In the genomic region with DNA sequence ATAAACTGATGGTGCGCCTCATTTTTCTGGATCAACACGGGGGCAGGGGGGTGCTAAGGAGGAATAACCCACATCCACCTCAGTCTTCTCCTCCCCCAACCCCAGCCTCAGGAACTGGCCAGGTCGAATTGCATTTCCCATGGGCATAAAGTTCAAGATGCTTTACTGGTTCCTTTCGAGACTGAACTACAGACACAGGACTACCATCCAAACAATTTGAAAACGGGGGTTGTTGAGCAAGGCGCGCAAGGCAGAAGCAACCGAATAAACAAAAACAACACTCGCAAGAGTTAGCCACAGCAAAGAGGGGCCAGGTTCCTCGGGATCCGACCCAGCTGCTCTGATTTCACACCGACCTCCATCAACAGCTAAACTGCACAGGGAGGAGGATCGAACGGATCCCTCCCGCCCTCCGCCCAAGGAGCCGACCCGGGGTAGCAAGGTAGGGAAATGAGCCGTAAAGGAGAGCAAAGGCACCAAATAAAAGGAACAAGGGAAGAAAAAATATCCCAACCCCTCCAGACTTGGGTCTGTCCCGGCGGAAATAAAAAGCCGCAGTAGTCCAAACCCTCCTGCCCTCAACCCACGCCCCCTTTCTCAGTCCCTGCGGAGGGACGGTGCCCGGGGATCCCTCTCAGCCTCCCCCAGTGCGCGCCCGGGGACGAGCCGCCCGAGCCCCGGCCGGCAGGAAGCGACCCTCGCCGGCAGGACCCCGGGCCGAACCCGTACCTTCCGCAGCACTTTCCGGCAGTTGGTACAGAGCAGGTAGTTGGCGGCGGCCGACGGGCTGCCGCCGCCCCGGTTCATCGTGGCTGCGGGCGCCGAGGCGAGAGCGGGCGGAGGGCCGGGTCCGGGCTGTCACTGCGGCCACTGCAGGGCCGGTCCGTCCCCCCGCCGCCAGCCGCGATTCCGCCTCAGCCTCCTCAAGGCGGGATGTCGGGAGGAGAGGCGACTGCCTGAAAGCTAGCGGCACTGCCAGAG, we compare ENCODE assay signal across 8 cellular contexts. TPM values are rescaled to one million over a fixed set of nuclear protein-coding genes. Genes with fewer than 3 reads are reported as not detected.
DNase-seq lines count a peak whose midpoint lies in the region; ATAC-seq and TF ChIP-seq lines count a peak whose summit lies in the region.

No MANE protein-coding gene starts in this region.

- peaks cover 47% of the 10 kb centered on the region for H3K4me1 ChIP-seq in CD4-positive, CD25-positive, alpha-beta regulatory T cell (ENCODE audit: control insufficient read depth, insufficient read depth, low read length, poor library complexity, severe bottlenecking)
- peaks cover 1 to 35% (median 22%) of the 10 kb centered on the region in 4 donors for H3K4me1 ChIP-seq in liver (ENCODE audit: control insufficient read depth in 4 of 4, insufficient read depth in 4 of 4, low read length in 3 of 4)

- H3K27me3 ChIP-seq in CD4-positive, CD25-positive, alpha-beta regulatory T cell (ENCODE audit: control insufficient read depth, insufficient read depth, low read length): no peaks in the 10 kb centered on the region
- H3K27me3 ChIP-seq in WERI-Rb-1 (ENCODE audit: insufficient read depth, low read depth, severe bottlenecking) (no peaks in the 10 kb centered on the region), liver (ENCODE audit: control insufficient read depth in 4 of 4, insufficient read depth in 4 of 4, low read length in 3 of 4) (no peaks in the 10 kb centered on the region)

- no peak for ATAC-seq in CD4-positive, CD25-positive, alpha-beta regulatory T cell (ENCODE audit: low read depth in 2 of 2)
- ATAC-seq in GM21360 (IDR thresholded peaks at IDR 0.05; ENCODE audit: unreplicated experiment): peak; percentile 7
- ATAC-seq in stimulated activated naive B cell treated with anti-CD40 and anti-IgM and Interleukin-4, amounts not matched to agents 10 μg/mL and 1 μg/mL and 100 μg/mL, for 72 hours (replicated peaks): peak; percentile 1

- H3K27ac ChIP-seq in CD4-positive, CD25-positive, alpha-beta regulatory T cell (ENCODE audit: insufficient read depth, low read length, poor library complexity, severe bottlenecking): peak overlapping the region; percentile 88
- H3K27ac ChIP-seq in WERI-Rb-1 (peak overlapping the region; percentile 67), liver (ENCODE audit: low read depth in 1 of 2, low read length in 2 of 2) (peak overlapping the region; percentile 26 to 65)

- DNase-seq in CD4-positive, CD25-positive, alpha-beta regulatory T cell: peak in 2 of 3 donors; percentile 18 to 47
- DNase-seq in HT1080 (ENCODE audit: low read depth): peak; percentile 10
- DNase-seq in WERI-Rb-1: peak; percentile 35
- DNase-seq in dermis blood vessel endothelial cell: peak; percentile 13
- peak; percentile 7 for DNase-seq in stimulated activated naive B cell treated with anti-CD40 and anti-IgM and Interleukin-4, amounts not matched to agents 10 μg/mL and 1 μg/mL and 100 μg/mL, for 72 hours
- no peak for DNase-seq in NK-92 (lab: John Stamatoyannopoulos, UW; ENCODE audit: unreplicated experiment)

- under 1% methylated on average over 70 of the region's 70 CpGs for WGBS in liver

- H3K9ac ChIP-seq in liver (ENCODE audit: low read depth in 1 of 2, low read length in 2 of 2): peak overlapping the region; percentile 49 to 68

- peaks cover 4% of the 10 kb centered on the region for H3K27me3 Mint-ChIP-seq in CD4-positive, CD25-positive, alpha-beta regulatory T cell
- H3K27me3 Mint-ChIP-seq in stimulated activated naive B cell treated with anti-CD40 and anti-IgM and Interleukin-4, amounts not matched to agents 10 μg/mL and 1 μg/mL and 100 μg/mL, for 72 hours: no peaks in the 10 kb centered on the region

- TF ChIP-seq CTCF in WERI-Rb-1 (IDR thresholded peaks at IDR 0.05; ENCODE audit: low read depth, low read length) (no peak), liver (IDR thresholded peaks at IDR 0.05; ENCODE audit: low read depth, low read length, missing input control) (no peak)

- H3K27ac Mint-ChIP-seq in CD4-positive, CD25-positive, alpha-beta regulatory T cell: peak overlapping the region; percentile 92 to 97 (median 94)
- H3K27ac Mint-ChIP-seq in stimulated activated naive B cell treated with anti-CD40 and anti-IgM and Interleukin-4, amounts not matched to agents 10 μg/mL and 1 μg/mL and 100 μg/mL, for 72 hours: peak overlapping the region; percentile 94

- H3K9me3 Mint-ChIP-seq in CD4-positive, CD25-positive, alpha-beta regulatory T cell: no peaks in the 10 kb centered on the region
- H3K9me3 Mint-ChIP-seq in stimulated activated naive B cell treated with anti-CD40 and anti-IgM and Interleukin-4, amounts not matched to agents 10 μg/mL and 1 μg/mL and 100 μg/mL, for 72 hours: no peaks in the 10 kb centered on the region

- peaks cover 2% of the 10 kb centered on the region for H3K36me3 Mint-ChIP-seq in CD4-positive, CD25-positive, alpha-beta regulatory T cell
- peaks cover 7 to 10% of the 10 kb centered on the region in 2 donors for H3K36me3 Mint-ChIP-seq in stimulated activated naive B cell treated with anti-CD40 and anti-IgM and Interleukin-4, amounts not matched to agents 10 μg/mL and 1 μg/mL and 100 μg/mL, for 72 hours

- peak overlapping the region in 2 of 4 donors; percentile 98 to 99 for H3K4me3 Mint-ChIP-seq in CD4-positive, CD25-positive, alpha-beta regulatory T cell
- no peak overlapping the region for H3K4me3 Mint-ChIP-seq in stimulated activated naive B cell treated with anti-CD40 and anti-IgM and Interleukin-4, amounts not matched to agents 10 μg/mL and 1 μg/mL and 100 μg/mL, for 72 hours

- no peak for TF ChIP-seq RAD21 in liver (IDR thresholded peaks at IDR 0.05)

- no peaks in the 10 kb centered on the region for H3K36me3 ChIP-seq in CD4-positive, CD25-positive, alpha-beta regulatory T cell (ENCODE audit: control insufficient read depth, insufficient read depth, low read length)
- no peaks in the 10 kb centered on the region for H3K36me3 ChIP-seq in WERI-Rb-1
- no peaks in the 10 kb centered on the region for H3K36me3 ChIP-seq in liver (ENCODE audit: control insufficient read depth in 4 of 4, insufficient read depth in 3 of 4, low read depth in 1 of 4, low read length in 3 of 4)

- H3K4me1 Mint-ChIP-seq in CD4-positive, CD25-positive, alpha-beta regulatory T cell: peaks cover 30 to 71% (median 46%) of the 10 kb centered on the region in 4 donors
- peaks cover 21 to 22% of the 10 kb centered on the region in 2 donors for H3K4me1 Mint-ChIP-seq in stimulated activated naive B cell treated with anti-CD40 and anti-IgM and Interleukin-4, amounts not matched to agents 10 μg/mL and 1 μg/mL and 100 μg/mL, for 72 hours

- no peaks in the 10 kb centered on the region for H3K9me3 ChIP-seq in CD4-positive, CD25-positive, alpha-beta regulatory T cell (ENCODE audit: control insufficient read depth in 2 of 2, low read length in 2 of 2)
- H3K9me3 ChIP-seq in WERI-Rb-1 (ENCODE audit: severe bottlenecking): no peaks in the 10 kb centered on the region
- H3K9me3 ChIP-seq in liver (ENCODE audit: control insufficient read depth in 4 of 4, low read length in 3 of 4): no peaks in the 10 kb centered on the region

- H3K4me3 ChIP-seq in CD4-positive, CD25-positive, alpha-beta regulatory T cell (ENCODE audit: low read depth, low read length): peak overlapping the region; percentile 97
- peak overlapping the region; percentile 96 for H3K4me3 ChIP-seq in WERI-Rb-1 (ENCODE audit: low read depth, low read length)
- peak overlapping the region; percentile 72 to 94 (median 87) for H3K4me3 ChIP-seq in liver (ENCODE audit: low read depth in 1 of 3, low read length in 3 of 3)

TF ChIP-seq in liver, 16 proteins besides CTCF, POLR2A, EP300 and RAD21 (continues in another document):
- TF ChIP-seq YY1 (IDR thresholded peaks at IDR 0.05): no peak
- no peak for TF ChIP-seq RXRA (IDR thresholded peaks at IDR 0.05)
- TF ChIP-seq, protein P1, sequence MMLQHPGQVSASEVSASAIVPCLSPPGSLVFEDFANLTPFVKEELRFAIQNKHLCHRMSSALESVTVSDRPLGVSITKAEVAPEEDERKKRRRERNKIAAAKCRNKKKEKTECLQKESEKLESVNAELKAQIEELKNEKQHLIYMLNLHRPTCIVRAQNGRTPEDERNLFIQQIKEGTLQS (IDR thresholded peaks at IDR 0.05): no peak
- TF ChIP-seq FOXA1 (IDR thresholded peaks at IDR 0.05): no peak
- no peak for TF ChIP-seq ZBTB33 (IDR thresholded peaks at IDR 0.05)
- no peak for TF ChIP-seq TAF1 (conservative IDR thresholded peaks at IDR 0.05)
- TF ChIP-seq SP1 (IDR thresholded peaks at IDR 0.05): no peak
- TF ChIP-seq JUND (IDR thresholded peaks at IDR 0.05): no peak
- TF ChIP-seq NR2F2 (IDR thresholded peaks at IDR 0.05): no peak
- TF ChIP-seq EGR1 (IDR thresholded peaks at IDR 0.05; ENCODE audit: low read depth in 2 of 2): no peak
- TF ChIP-seq, protein P2, sequence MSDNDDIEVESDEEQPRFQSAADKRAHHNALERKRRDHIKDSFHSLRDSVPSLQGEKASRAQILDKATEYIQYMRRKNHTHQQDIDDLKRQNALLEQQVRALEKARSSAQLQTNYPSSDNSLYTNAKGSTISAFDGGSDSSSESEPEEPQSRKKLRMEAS (IDR thresholded peaks at IDR 0.05): no peak
- no peak for TF ChIP-seq FOXA2 (IDR thresholded peaks at IDR 0.05)
- TF ChIP-seq HNF4G (IDR thresholded peaks at IDR 0.05): no peak

RNA-seq across cellular contexts. Expression of gene SESN3, which starts 0.7 kb away (rescaled TPM):
- 73.3 TPM for total RNA-seq in CD4-positive, CD25-positive, alpha-beta regulatory T cell
- 1 to 10 TPM; 4.2 to 8.7 (median 6.5) TPM for polyA plus RNA-seq in CD4-positive, CD25-positive, alpha-beta regulatory T cell
- total RNA-seq in HT1080 (2014; rRNA removed; shearing (Covaris generic)): 0.94 and 1.5 TPM in 2 replicates
- polyA plus RNA-seq in HT1080 (2015; cell fraction: cytosol; rRNA removed): 3.2 and 4.6 TPM in 2 replicates
- polyA plus RNA-seq in HT1080 (2015; cell fraction: nucleus; rRNA removed): 3.4 and 3.7 TPM in 2 replicates
- total RNA-seq in dermis blood vessel endothelial cell: 95.6 and 113 TPM in 2 replicates
- 10 to 100 TPM in 1 of 2 donors, 1 to 10 TPM in 1; 3.8 to 46.6 TPM for total RNA-seq in liver
- 1 to 10 TPM in 1 of 2 donors, under 1 TPM in 1; 0.85 to 1.3 TPM for polyA plus RNA-seq in liver

Comparison
In these comparisons a context has a peak if more than half of its experiments do, and no peak if none do; other contexts are left out.
1. ATAC-seq: peak in GM21360 (single experiment) and stimulated activated naive B cell treated with anti-CD40 and anti-IgM and Interleukin-4, amounts not matched to agents 10 μg/mL and 1 μg/mL and 100 μg/mL, for 72 hours (2 of 2); none in CD4-positive, CD25-positive, alpha-beta regulatory T cell (0 of 2).
2. Peak in every context shown above with its lines, with median percentiles within 50 percentile points of each other: H3K27ac ChIP-seq and H3K4me3 ChIP-seq.